36 cellular contexts compared by ENCODE assay signal in the genomic region with DNA sequence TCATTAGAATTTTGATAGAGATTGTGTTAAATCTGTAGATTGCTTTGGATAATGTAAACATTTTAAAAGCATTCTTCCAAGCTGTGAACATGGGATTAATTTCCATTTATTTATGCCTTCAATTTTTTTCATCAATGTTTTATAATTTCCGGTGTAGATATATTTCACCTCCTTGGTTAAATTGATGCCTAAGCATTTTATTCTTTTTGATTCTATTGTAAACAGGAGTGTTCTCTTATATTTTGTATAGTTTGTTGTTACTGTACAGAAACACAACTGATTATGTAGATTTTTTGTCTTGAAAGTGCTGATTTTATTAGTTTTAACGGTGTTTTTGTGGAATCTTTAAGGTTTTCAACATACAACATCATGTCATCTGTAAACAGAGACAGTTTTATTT.
"Had no signal": no experiment of that assay in that cellular context is flagged by ENCODE, and none has a peak within 500 bp of the region (broad histone marks: within the 10 kb centered on the region; RNA-seq: fewer than 3 reads in every experiment).

No MANE protein-coding gene starts in this region.

- DNase-seq: MG63, MM.1S, MV-4-11, NCI-H1048, NCI-H1092, NCI-H1092 treated with DMSO at 0.1 percent for 48 hours, NCI-H1105, NCI-H1105 treated with DMSO at 0.1 percent for 48 hours, NCI-H1417, NCI-H1417 treated with DMSO at 0.1 percent for 48 hours, NCI-H1436, NCI-H1436 treated with DMSO at 0.1 percent for 48 hours, NCI-H146, NCI-H1694, NCI-H1694 treated with DMSO at 0.1 percent for 48 hours, NCI-H187, NCI-H187 treated with DMSO at 0.1 percent for 48 hours, NCI-H1930, NCI-H2029, NCI-H2029 treated with DMSO at 0.1 percent for 48 hours, NCI-H2081, NCI-H2081 treated with DMSO at 0.1 percent for 48 hours, NCI-H2107, NCI-H2171, NCI-H2171 treated with DMSO at 0.1 percent for 48 hours, NCI-H2227 treated with DMSO at 0.1 percent for 48 hours, NCI-H226, NCI-H345, NCI-H446, NCI-H446 treated with DMSO at 0.1 percent for 48 hours, NCI-H510A, NCI-H510A treated with DMSO at 0.1 percent for 48 hours, NCI-H524, NCI-H524 treated with DMSO at 0.1 percent for 48 hours, NCI-H526, NCI-H526 treated with DMSO at 0.1 percent for 48 hours had no signal

- H3K9me3 ChIP-seq: MG63 had no signal

- H3K27me3 ChIP-seq: MG63 had no signal

- H3K36me3 ChIP-seq: MG63 had no signal

- H3K4me3 ChIP-seq: MG63 had no signal
